10 cellular contexts compared by ENCODE assay signal in the genomic region with DNA sequence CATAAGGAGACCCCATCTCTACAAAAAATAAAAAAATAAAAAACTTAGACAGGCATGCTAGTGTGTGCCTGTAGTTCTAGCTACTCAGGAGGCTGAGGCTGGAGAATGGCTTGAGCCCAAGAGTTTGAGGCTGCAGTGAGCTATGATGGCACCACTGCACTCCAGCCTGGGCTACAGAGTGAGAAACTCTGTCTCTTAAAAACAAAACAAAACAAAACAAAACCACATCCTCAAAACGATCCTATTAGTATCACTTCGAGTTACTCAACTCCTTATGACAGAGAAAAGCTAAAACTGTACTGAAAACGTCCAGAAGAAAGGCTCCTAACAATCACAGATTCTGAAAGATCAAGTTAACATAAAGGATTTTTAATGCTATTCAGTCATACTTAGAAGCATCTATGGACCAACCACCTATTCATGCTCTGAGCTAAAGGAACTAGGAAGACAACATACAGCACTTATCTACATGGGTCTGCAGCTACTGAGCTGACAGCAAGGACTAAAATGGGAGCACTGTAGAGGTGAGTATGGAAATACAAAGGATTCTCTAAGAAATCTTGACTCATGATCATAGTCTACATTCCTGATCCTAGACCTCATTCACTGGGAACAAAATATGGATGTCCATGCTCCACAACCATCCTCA.
A peak's percentile ranks its signal among the peaks of the same experiment; 100 is the strongest.
DNase-seq lines count a peak whose midpoint lies in the region; ATAC-seq and TF ChIP-seq lines count a peak whose summit lies in the region.
"Had no signal": no experiment of that assay in that cellular context is flagged by ENCODE, and none has a peak within 500 bp of the region (broad histone marks: within the 10 kb centered on the region; RNA-seq: fewer than 3 reads in every experiment).

No MANE protein-coding gene starts in this region.

- WGBS in thyroid gland, 2 donors, result 62 to 63% methylated on average over 3 of the region's 3 CpGs

- CTCF ChIA-PET in CD8-positive, alpha-beta memory T cell (lab: Charles Lee), result interaction anchor here (0.8 to 1.6 kb wide), 2 partner anchors 41 to 98 kb away, joined by 3 to 4 read pairs; no protein-coding TSS in a partner anchor
- CTCF ChIA-PET in activated CD8-positive, alpha-beta T cell treated with anti-CD3 and anti-CD28 coated beads for 36 hours (lab: Charles Lee), result interaction anchor here (1.0 kb wide), 1 partner anchor 408 kb away, joined by 3 read pairs; no protein-coding TSS in a partner anchor

- ATAC-seq in GM19372 (IDR thresholded peaks at IDR 0.05; ENCODE audit: low read depth, unreplicated experiment), result peak; percentile 89
- peak; percentile 94 for ATAC-seq in HG03066 (IDR thresholded peaks at IDR 0.05; ENCODE audit: low read depth, unreplicated experiment)
- ATAC-seq in activated CD8-positive, alpha-beta T cell treated with anti-CD3 and anti-CD28 coated beads for 36 hours, result peak; percentile 61

- H3K9me3 Mint-ChIP-seq in CD8-positive, alpha-beta memory T cell, result no peaks in the 10 kb centered on the region
- no peaks in the 10 kb centered on the region for H3K9me3 Mint-ChIP-seq in activated CD8-positive, alpha-beta T cell treated with anti-CD3 and anti-CD28 coated beads for 36 hours

- intact Hi-C loops in activated CD8-positive, alpha-beta T cell treated with anti-CD3 and anti-CD28 coated beads for 36 hours (cut with micrococcal nuclease), result no loop called here
- intact Hi-C loops in thyroid gland (cut with DNase I), result no loop called here

- H3K4me3 Mint-ChIP-seq in CD8-positive, alpha-beta memory T cell, result peak overlapping the region in 6 of 7 donors; percentile 65 to 83 (median 72)
- no peak overlapping the region for H3K4me3 Mint-ChIP-seq in activated CD8-positive, alpha-beta T cell treated with anti-CD3 and anti-CD28 coated beads for 36 hours

- H3K27ac Mint-ChIP-seq in CD8-positive, alpha-beta memory T cell, result peak overlapping the region; percentile 29 to 93 (median 86)
- no peak overlapping the region for H3K27ac Mint-ChIP-seq in activated CD8-positive, alpha-beta T cell treated with anti-CD3 and anti-CD28 coated beads for 36 hours

- H3K36me3 Mint-ChIP-seq in CD8-positive, alpha-beta memory T cell, result peaks cover 13 to 21% (median 16%) of the 10 kb centered on the region in 3 donors
- peaks cover 31% of the 10 kb centered on the region for H3K36me3 Mint-ChIP-seq in activated CD8-positive, alpha-beta T cell treated with anti-CD3 and anti-CD28 coated beads for 36 hours (ENCODE audit: low read depth)

- no peaks in the 10 kb centered on the region for H3K27me3 ChIP-seq in CD8-positive, alpha-beta memory T cell (ENCODE audit: insufficient read depth, low read length, poor library complexity, severe bottlenecking)
- no peaks in the 10 kb centered on the region for H3K27me3 ChIP-seq in thyroid gland

- H3K27ac ChIP-seq in CD8-positive, alpha-beta memory T cell (ENCODE audit: low read depth, low read length), result no peak overlapping the region
- no peak overlapping the region for H3K27ac ChIP-seq in thyroid gland

- H3K4me3 ChIP-seq in CD8-positive, alpha-beta memory T cell (ENCODE audit: low read length), result peak overlapping the region; percentile 10
- no peak overlapping the region for H3K4me3 ChIP-seq in thyroid gland (replicated peaks in 1 of 3)

- peak in 1 of 5 donors; percentile 1 for DNase-seq in CD8-positive, alpha-beta memory T cell
- DNase-seq in activated CD8-positive, alpha-beta T cell treated with anti-CD3 and anti-CD28 coated beads for 36 hours, result peak; percentile 3
- no peak for DNase-seq in Kasumi-1 (lab: John Stamatoyannopoulos, UW)
- no peak for DNase-seq in NCI-H146 (lab: John Stamatoyannopoulos, UW)
- no peak for DNase-seq in HuH-7 (ENCODE audit: low spot score)
- DNase-seq in thyroid gland, result no peak
- DNase-seq: GDM1; stimulated activated CD8-positive, alpha-beta memory T cell treated with anti-CD3 and anti-CD28 coated beads, Interleukin-4, amount 100 ng/mL, for 48 hours had no signal

- POLR2A ChIA-PET in CD8-positive, alpha-beta memory T cell (lab: Charles Lee), result no interaction called here
- POLR2A ChIA-PET in activated CD8-positive, alpha-beta T cell treated with anti-CD3 and anti-CD28 coated beads for 36 hours (lab: Charles Lee), result interaction anchor here (0.5 kb wide), 1 partner anchor 74 kb away, joined by 3 read pairs; no protein-coding TSS in a partner anchor

- TF ChIP-seq POLR2A in thyroid gland (IDR thresholded peaks at IDR 0.05), result no peak

- H3K36me3 ChIP-seq in CD8-positive, alpha-beta memory T cell (ENCODE audit: insufficient read depth, low read length), result no peaks in the 10 kb centered on the region
- no peaks in the 10 kb centered on the region for H3K36me3 ChIP-seq in thyroid gland

- no peaks in the 10 kb centered on the region for H3K9me3 ChIP-seq in CD8-positive, alpha-beta memory T cell (ENCODE audit: low read length)
- H3K9me3 ChIP-seq in thyroid gland, result no peaks in the 10 kb centered on the region

- H3K27me3 Mint-ChIP-seq in CD8-positive, alpha-beta memory T cell, result no peaks in the 10 kb centered on the region
- no peaks in the 10 kb centered on the region for H3K27me3 Mint-ChIP-seq in activated CD8-positive, alpha-beta T cell treated with anti-CD3 and anti-CD28 coated beads for 36 hours

- peaks cover 38 to 55% (median 43%) of the 10 kb centered on the region in 3 donors for H3K4me1 Mint-ChIP-seq in CD8-positive, alpha-beta memory T cell
- peaks cover 22% of the 10 kb centered on the region for H3K4me1 Mint-ChIP-seq in activated CD8-positive, alpha-beta T cell treated with anti-CD3 and anti-CD28 coated beads for 36 hours (ENCODE audit: low read depth)

- H3K4me1 ChIP-seq in CD8-positive, alpha-beta memory T cell (ENCODE audit: insufficient read depth, low read length), result peaks cover 18% of the 10 kb centered on the region
- H3K4me1 ChIP-seq in thyroid gland, result no peaks in the 10 kb centered on the region

- no peak for TF ChIP-seq CTCF in activated CD8-positive, alpha-beta T cell treated with anti-CD3 and anti-CD28 coated beads for 36 hours (IDR thresholded peaks at IDR 0.05)
- TF ChIP-seq CTCF in thyroid gland (IDR thresholded peaks at IDR 0.05), result no peak
